27 cellular contexts compared by ENCODE assay signal in genomic region chr14:99532310-99532709, GRCh38.
"Had no signal": no experiment of that assay in that cellular context is flagged by ENCODE, and none has a peak within 500 bp of the region (broad histone marks: within the 10 kb centered on the region; RNA-seq: fewer than 3 reads in every experiment).

No MANE protein-coding gene starts in this region.

- DNase-seq: activated CD4-positive, alpha-beta memory T cell treated with anti-CD3 and anti-CD28 coated beads for 36 hours; activated CD4-positive, alpha-beta T cell treated with anti-CD3 and anti-CD28 coated beads, Interleukin-2, amount 10 ng/mL, durations not matched to agents 24 days and 14 days; activated CD4-positive, CD25-positive, alpha-beta regulatory T cell treated with anti-CD3 and anti-CD28 coated beads, Interleukin-2, amount 50 U/mL, for 72 hours; activated CD8-positive, alpha-beta memory T cell treated with anti-CD3 and anti-CD28 coated beads, Interleukin-2, amount 50 U/mL, for 4 hours; activated gamma-delta T cell treated with Interleukin-2 at 50 U/mL for 16 hours; activated naive CD4-positive, alpha-beta T cell treated with anti-CD3 and anti-CD28 coated beads, Interleukin-2, amount 50 U/mL, for 16 hours; activated T-cell treated with anti-CD3 and anti-CD28 coated beads, Interleukin-2, amount 50 U/mL, for 4 hours; amniotic stem cell; central memory CD4-positive, alpha-beta T cell; endodermal cell; islet precursor cell; left cardiac atrium; left ventricle myocardium superior; midbrain; naive thymus-derived CD4-positive, alpha-beta T cell; nucleus accumbens; psoas muscle; stimulated activated CD4-positive, alpha-beta T cell treated with anti-CD3 and anti-CD28 coated beads, Interleukin-15, amount 100 ng/mL, for 24 hours; stimulated activated CD4-positive, alpha-beta T cell treated with anti-CD3 and anti-CD28 coated beads, Interleukin-2, amount 100 ng/mL, for 24 hours; stimulated activated naive B cell treated with anti-CD40 and anti-IgM and Interleukin-4, amounts not matched to agents 10 μg/mL and 1 μg/mL and 100 μg/mL, for 72 hours; stomach; T-helper 2 cell; thyroid gland had no signal

- H3K36me3 Mint-ChIP-seq: activated CD4-positive, alpha-beta memory T cell treated with anti-CD3 and anti-CD28 coated beads for 36 hours; naive thymus-derived CD4-positive, alpha-beta T cell; stimulated activated naive B cell treated with anti-CD40 and anti-IgM and Interleukin-4, amounts not matched to agents 10 μg/mL and 1 μg/mL and 100 μg/mL, for 72 hours had no signal

- H3K27ac Mint-ChIP-seq: activated CD4-positive, alpha-beta memory T cell treated with anti-CD3 and anti-CD28 coated beads for 36 hours; activated CD4-positive, alpha-beta T cell treated with anti-CD3 and anti-CD28 coated beads, Interleukin-2, amount 10 ng/mL, durations not matched to agents 24 days and 14 days; activated T-helper 17 cell treated with anti-CD3 and anti-CD28 coated beads, Interleukin-2, amount 50 U/mL, for 72 hours; dendritic cell treated with granulocyte-macrophage colony-stimulating factor and Interleukin-4, amounts not matched to agents 40 ng/mL and 50 ng/mL, for 4 days; endodermal cell; stimulated activated naive B cell treated with anti-CD40 and anti-IgM and Interleukin-4, amounts not matched to agents 10 μg/mL and 1 μg/mL and 100 μg/mL, for 72 hours had no signal

- H3K27me3 Mint-ChIP-seq: activated CD4-positive, alpha-beta memory T cell treated with anti-CD3 and anti-CD28 coated beads for 36 hours; activated CD4-positive, alpha-beta T cell treated with anti-CD3 and anti-CD28 coated beads, Interleukin-2, amount 10 ng/mL, durations not matched to agents 24 days and 14 days; activated T-helper 17 cell treated with anti-CD3 and anti-CD28 coated beads, Interleukin-2, amount 50 U/mL, for 72 hours; dendritic cell treated with granulocyte-macrophage colony-stimulating factor and Interleukin-4, amounts not matched to agents 40 ng/mL and 50 ng/mL, for 4 days; naive thymus-derived CD4-positive, alpha-beta T cell had no signal

- H3K4me3 Mint-ChIP-seq: activated CD4-positive, alpha-beta memory T cell treated with anti-CD3 and anti-CD28 coated beads for 36 hours; activated CD4-positive, alpha-beta T cell treated with anti-CD3 and anti-CD28 coated beads, Interleukin-2, amount 10 ng/mL, durations not matched to agents 24 days and 14 days; activated T-cell treated with anti-CD3 and anti-CD28 coated beads, Interleukin-2, amount 50 U/mL, for 4 hours; activated T-helper 17 cell treated with anti-CD3 and anti-CD28 coated beads, Interleukin-2, amount 50 U/mL, for 72 hours; dendritic cell treated with granulocyte-macrophage colony-stimulating factor and Interleukin-4, amounts not matched to agents 40 ng/mL and 50 ng/mL, for 4 days; endodermal cell; stimulated activated naive B cell treated with anti-CD40 and anti-IgM and Interleukin-4, amounts not matched to agents 10 μg/mL and 1 μg/mL and 100 μg/mL, for 72 hours had no signal

- H3K4me1 ChIP-seq: parathyroid adenoma, psoas muscle had no signal

- H3K27ac ChIP-seq: parathyroid adenoma, psoas muscle, thyroid gland, upper lobe of left lung had no signal

- ATAC-seq: activated T-cell treated with anti-CD3 and anti-CD28 coated beads, Interleukin-2, amount 50 U/mL, for 4 hours; activated T-helper 17 cell treated with anti-CD3 and anti-CD28 coated beads, Interleukin-2, amount 50 U/mL, for 72 hours; left cardiac atrium; left ventricle myocardium superior; naive thymus-derived CD4-positive, alpha-beta T cell; psoas muscle; stimulated activated naive B cell treated with anti-CD40 and anti-IgM and Interleukin-4, amounts not matched to agents 10 μg/mL and 1 μg/mL and 100 μg/mL, for 72 hours had no signal

- H3K4me1 Mint-ChIP-seq: activated CD4-positive, alpha-beta T cell treated with anti-CD3 and anti-CD28 coated beads, Interleukin-2, amount 10 ng/mL, durations not matched to agents 24 days and 14 days; activated T-helper 17 cell treated with anti-CD3 and anti-CD28 coated beads, Interleukin-2, amount 50 U/mL, for 72 hours; stimulated activated naive B cell treated with anti-CD40 and anti-IgM and Interleukin-4, amounts not matched to agents 10 μg/mL and 1 μg/mL and 100 μg/mL, for 72 hours had no signal

- H3K4me3 ChIP-seq: psoas muscle, stomach, thyroid gland, upper lobe of left lung had no signal

- H3K9me3 ChIP-seq: psoas muscle, stomach, thyroid gland, upper lobe of left lung had no signal

- H3K9me3 Mint-ChIP-seq: activated CD4-positive, alpha-beta memory T cell treated with anti-CD3 and anti-CD28 coated beads for 36 hours; activated CD4-positive, alpha-beta T cell treated with anti-CD3 and anti-CD28 coated beads, Interleukin-2, amount 10 ng/mL, durations not matched to agents 24 days and 14 days; activated T-cell treated with anti-CD3 and anti-CD28 coated beads, Interleukin-2, amount 50 U/mL, for 4 hours; activated T-helper 17 cell treated with anti-CD3 and anti-CD28 coated beads, Interleukin-2, amount 50 U/mL, for 72 hours; dendritic cell treated with granulocyte-macrophage colony-stimulating factor and Interleukin-4, amounts not matched to agents 40 ng/mL and 50 ng/mL, for 4 days; endodermal cell; naive thymus-derived CD4-positive, alpha-beta T cell; stimulated activated naive B cell treated with anti-CD40 and anti-IgM and Interleukin-4, amounts not matched to agents 10 μg/mL and 1 μg/mL and 100 μg/mL, for 72 hours had no signal

- H3K36me3 ChIP-seq: thyroid gland, upper lobe of left lung had no signal

- H3K27me3 ChIP-seq: stomach, thyroid gland, upper lobe of left lung had no signal
